In genomic region chr6:117906454-117906904, GRCh38 we compare ENCODE assay signal across 9 cellular contexts. TPM values are rescaled to one million over a fixed set of nuclear protein-coding genes. Genes with fewer than 3 reads are reported as not detected.
A peak's percentile ranks its signal among the peaks of the same experiment; 100 is the strongest.
DNase-seq lines count a peak whose midpoint lies in the region; ATAC-seq and TF ChIP-seq lines count a peak whose summit lies in the region.
"Had no signal": no experiment of that assay in that cellular context is flagged by ENCODE, and none has a peak within 500 bp of the region (broad histone marks: within the 10 kb centered on the region; RNA-seq: fewer than 3 reads in every experiment).

No MANE protein-coding gene starts in this region.

- H3K9ac ChIP-seq in NT2/D1 (ENCODE audit: insufficient read length, low read depth), result peak overlapping the region; percentile 6

- peak overlapping the region; percentile 79 for H3K4me3 ChIP-seq in HEK293 (ENCODE audit: low read depth, low read length)
- peak overlapping the region; percentile 64 for H3K4me3 ChIP-seq in NT2/D1 (ENCODE audit: insufficient read length, low read depth)
- H3K4me3 ChIP-seq in right lobe of liver, result peak overlapping the region in 2 of 3 donors; percentile 35 to 51

- POLR2A ChIA-PET in HEK293 (lab: Yijun Ruan, JAX), result interaction anchor here (0.7 to 1.3 kb wide), 2 partner anchors 13 to 279 kb away, joined by 4 read pairs; no protein-coding TSS in a partner anchor

- peak overlapping the region; percentile 84 for H3K27ac ChIP-seq in HEK293 (ENCODE audit: extremely low read depth, low read depth, low read length)
- no peak overlapping the region for H3K27ac ChIP-seq in right lobe of liver

- CTCF ChIA-PET in HEK293 (lab: Yijun Ruan, JAX), result interaction anchor here (0.5 to 1.8 kb wide), 5 partner anchors 13 to 896 kb away, joined by 3 to 11 read pairs (median 3); no protein-coding TSS in a partner anchor

- no peaks in the 10 kb centered on the region for H3K9me3 ChIP-seq in HEK293 (ENCODE audit: control insufficient read depth, insufficient read depth, low read depth, low read length)
- H3K9me3 ChIP-seq in NT2/D1 (ENCODE audit: insufficient read depth, low read length), result no peaks in the 10 kb centered on the region
- H3K9me3 ChIP-seq in right lobe of liver, result no peaks in the 10 kb centered on the region

- H3K4me1 ChIP-seq in HEK293 (ENCODE audit: control insufficient read depth, insufficient read depth, low read length), result 0 out of 2 replicates have a peak, but pooled peaks cover 2% of the 10 kb centered on the region
- H3K4me1 ChIP-seq in NT2/D1 (ENCODE audit: insufficient read depth, insufficient read length), result peaks cover 3% of the 10 kb centered on the region
- H3K4me1 ChIP-seq in right lobe of liver, result peaks cover 0 to 10% (median 0%) of the 10 kb centered on the region in 4 donors

- WGBS in right lobe of liver (ENCODE audit: insufficient coverage, low coverage, low lambda C conversion rate, missing lambda C conversion rate), result 15% methylated on average over 9 of the region's 9 CpGs

- peak; percentile 46 for DNase-seq in DMS 273 (lab: John Stamatoyannopoulos, UW; ENCODE audit: unreplicated experiment)
- DNase-seq in DMS 273 treated with DMSO at 0.1 percent for 48 hours (lab: John Stamatoyannopoulos, UW), result no peak
- DNase-seq in NT2/D1 (ENCODE audit: low read depth, low spot score), result no peak
- DNase-seq in right lobe of liver, result no peak
- DNase-seq in ureter (ENCODE audit: low spot score), result no peak
- DNase-seq in NCI-H1436 treated with DMSO at 0.1 percent for 48 hours (lab: John Stamatoyannopoulos, UW), result no peak
- DNase-seq in DMS114 treated with DMSO at 0.1 percent for 48 hours (lab: John Stamatoyannopoulos, UW; ENCODE audit: unreplicated experiment), result no peak

- no peak for TF ChIP-seq POLR2A in right lobe of liver (IDR thresholded peaks at IDR 0.05)

- intact Hi-C loops in right lobe of liver (cut with DNase I), result no loop called here

- H3K27me3 ChIP-seq in NT2/D1 (ENCODE audit: insufficient read depth, insufficient read length), result peaks cover 18% of the 10 kb centered on the region
- H3K27me3 ChIP-seq in right lobe of liver, result peaks cover 0 to 9% of the 10 kb centered on the region in 2 donors

- peak in 1 of 4 donors; percentile 13 for ATAC-seq in right lobe of liver

- no peaks in the 10 kb centered on the region for H3K36me3 ChIP-seq in HEK293 (ENCODE audit: control insufficient read depth in 2 of 2, insufficient read depth in 1 of 2, low read length in 2 of 2)
- H3K36me3 ChIP-seq in NT2/D1 (ENCODE audit: insufficient read depth, insufficient read length, low read length), result no peaks in the 10 kb centered on the region
- no peaks in the 10 kb centered on the region for H3K36me3 ChIP-seq in right lobe of liver

- no peak for TF ChIP-seq CTCF in HEK293 (tag by site-specific recombination; IDR thresholded peaks at IDR 0.05)
- TF ChIP-seq CTCF in right lobe of liver (IDR thresholded peaks at IDR 0.05), result no peak

TF ChIP-seq in HEK293, 187 proteins besides CTCF, POLR2A, EP300 and RAD21 (continues in another document):
- TF ChIP-seq ZEB2 (tag by site-specific recombination; IDR thresholded peaks at IDR 0.05) (0 out of 2 replicates have a peak, but pooled peaks have one; percentile 38), HOXA7 (CRISPR knock-in tag; IDR thresholded peaks at IDR 0.05; ENCODE audit: borderline replicate concordance) (no peak), ZNF558 (tag by site-specific recombination; IDR thresholded peaks at IDR 0.05) (peak; percentile 65), ZNF549 (tag by site-specific recombination; IDR thresholded peaks at IDR 0.05) (no peak), ZNF239 (tag by site-specific recombination; IDR thresholded peaks at IDR 0.05) (no peak), ZBTB17 (tag by site-specific recombination; IDR thresholded peaks at IDR 0.05) (peak; percentile 60), MYNN (tag by site-specific recombination; IDR thresholded peaks at IDR 0.05; ENCODE audit: borderline replicate concordance) (no peak), ZSCAN23 (tag by site-specific recombination; IDR thresholded peaks at IDR 0.05) (no peak), BCL11B (tag by site-specific recombination; IDR thresholded peaks at IDR 0.05; ENCODE audit: low read depth) (no peak), ZNF629 (tag by site-specific recombination; IDR thresholded peaks at IDR 0.05) (peak; percentile 33; the same call in 1 of the 2 replicates), OSR2 (tag by site-specific recombination; IDR thresholded peaks at IDR 0.05) (peak; percentile 32; the same call in 1 of the 2 replicates), ZNF654 (tag by site-specific recombination; IDR thresholded peaks at IDR 0.05; ENCODE audit: low read depth) (peak; percentile 9; the same call in 1 of the 2 replicates), PRDM4 (tag by site-specific recombination; IDR thresholded peaks at IDR 0.05) (no peak), ZNF274 (IDR thresholded peaks at IDR 0.05; ENCODE audit: low read length) (no peak), ZNF274 (tag by site-specific recombination; IDR thresholded peaks at IDR 0.05; ENCODE audit: borderline replicate concordance) (no peak), ZIC2 (tag by site-specific recombination; IDR thresholded peaks at IDR 0.05) (peak; percentile 23; the same call in 1 of the 2 replicates), ZNF398 (tag by site-specific recombination; IDR thresholded peaks at IDR 0.05) (no peak), IKZF3 (tag by site-specific recombination; IDR thresholded peaks at IDR 0.05) (0 out of 2 replicates have a peak, but pooled peaks have one; percentile 21), RBAK (tag by site-specific recombination; IDR thresholded peaks at IDR 0.05) (no peak), ZNF335 (tag by site-specific recombination; conservative IDR thresholded peaks at IDR 0.05) (0 out of 2 replicates have a peak, but pooled peaks have one; percentile 73)
- TF ChIP-seq, protein P1, sequence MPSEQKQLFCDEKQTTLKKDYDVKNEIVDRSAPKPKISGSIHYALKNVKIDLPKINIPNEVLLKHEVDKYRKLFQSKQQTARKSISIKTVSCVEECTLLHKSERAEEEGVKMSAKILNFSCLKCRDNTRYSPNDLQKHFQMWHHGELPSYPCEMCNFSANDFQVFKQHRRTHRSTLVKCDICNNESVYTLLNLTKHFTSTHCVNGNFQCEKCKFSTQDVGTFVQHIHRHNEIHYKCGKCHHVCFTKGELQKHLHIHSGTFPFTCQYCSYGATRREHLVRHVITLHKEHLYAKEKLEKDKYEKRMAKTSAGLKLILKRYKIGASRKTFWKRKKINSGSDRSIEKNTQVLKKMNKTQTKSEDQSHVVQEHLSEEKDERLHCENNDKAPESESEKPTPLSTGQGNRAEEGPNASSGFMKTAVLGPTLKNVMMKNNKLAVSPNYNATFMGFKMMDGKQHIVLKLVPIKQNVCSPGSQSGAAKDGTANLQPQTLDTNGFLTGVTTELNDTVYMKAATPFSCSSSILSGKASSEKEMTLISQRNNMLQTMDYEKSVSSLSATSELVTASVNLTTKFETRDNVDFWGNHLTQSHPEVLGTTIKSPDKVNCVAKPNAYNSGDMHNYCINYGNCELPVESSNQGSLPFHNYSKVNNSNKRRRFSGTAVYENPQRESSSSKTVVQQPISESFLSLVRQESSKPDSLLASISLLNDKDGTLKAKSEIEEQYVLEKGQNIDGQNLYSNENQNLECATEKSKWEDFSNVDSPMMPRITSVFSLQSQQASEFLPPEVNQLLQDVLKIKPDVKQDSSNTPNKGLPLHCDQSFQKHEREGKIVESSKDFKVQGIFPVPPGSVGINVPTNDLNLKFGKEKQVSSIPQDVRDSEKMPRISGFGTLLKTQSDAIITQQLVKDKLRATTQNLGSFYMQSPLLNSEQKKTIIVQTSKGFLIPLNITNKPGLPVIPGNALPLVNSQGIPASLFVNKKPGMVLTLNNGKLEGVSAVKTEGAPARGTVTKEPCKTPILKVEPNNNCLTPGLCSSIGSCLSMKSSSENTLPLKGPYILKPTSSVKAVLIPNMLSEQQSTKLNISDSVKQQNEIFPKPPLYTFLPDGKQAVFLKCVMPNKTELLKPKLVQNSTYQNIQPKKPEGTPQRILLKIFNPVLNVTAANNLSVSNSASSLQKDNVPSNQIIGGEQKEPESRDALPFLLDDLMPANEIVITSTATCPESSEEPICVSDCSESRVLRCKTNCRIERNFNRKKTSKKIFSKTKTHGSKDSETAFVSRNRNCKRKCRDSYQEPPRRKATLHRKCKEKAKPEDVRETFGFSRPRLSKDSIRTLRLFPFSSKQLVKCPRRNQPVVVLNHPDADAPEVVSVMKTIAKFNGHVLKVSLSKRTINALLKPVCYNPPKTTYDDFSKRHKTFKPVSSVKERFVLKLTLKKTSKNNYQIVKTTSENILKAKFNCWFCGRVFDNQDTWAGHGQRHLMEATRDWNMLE (tag by site-specific recombination; conservative IDR thresholded peaks at IDR 0.05; ENCODE audit: low read depth), result peak; percentile 13; the same call in 1 of the 2 replicates

RNA-seq across cellular contexts. Expression of gene SLC35F1, which starts 0.6 kb away (rescaled TPM):
- total RNA-seq in right lobe of liver (under 1 TPM in 1 of 6 experiments, not detected in 5; 0.12 TPM), ureter (0.91 TPM)
- total RNA-seq: myocyte had no signal
